In genomic region chr5:176579323-176579722, GRCh38 we compare ENCODE assay signal across 25 cellular contexts. TPM values are rescaled to one million over a fixed set of nuclear protein-coding genes. Genes with fewer than 3 reads are reported as not detected.
"Had no signal": no experiment of that assay in that cellular context is flagged by ENCODE, and none has a peak within 500 bp of the region (broad histone marks: within the 10 kb centered on the region; RNA-seq: fewer than 3 reads in every experiment).

No MANE protein-coding gene starts in this region.

- H3K27me3 ChIP-seq: Peyer's patch had no signal

- H3K4me1 ChIP-seq: Peyer's patch had no signal

- H3K4me2 ChIP-seq: SK-N-SH had no signal

- H3K4me3 ChIP-seq: PC-9, Peyer's patch had no signal

- H3K27ac ChIP-seq: PC-9, Peyer's patch had no signal

- H3K9ac ChIP-seq: SK-N-SH had no signal

- H2AFZ ChIP-seq: PC-9 had no signal

- DNase-seq: Karpas-422; KG1; MV-4-11; NCI-H1048; NCI-H1105; NCI-H1417; NCI-H146; NCI-H1694 treated with DMSO at 0.1 percent for 48 hours; NCI-H1930; NCI-H2081; NCI-H2107; NCI-H2227 treated with DMSO at 0.1 percent for 48 hours; NCI-H524; NCI-H526 treated with DMSO at 0.1 percent for 48 hours; NCI-H748 treated with DMSO at 0.1 percent for 48 hours; NK-92 treated with Interleukin-12 subunit alpha and Interleukin-12 subunit beta, amount 100 ng/mL, for 24 hours; PC-9; Peyer's patch; RPMI8226; SHP77; SK-N-SH; SW 1271 had no signal

- H3K9me3 ChIP-seq: Peyer's patch, SK-N-SH had no signal

RNA-seq across cellular contexts. Expression of gene CDHR2, which starts 30.2 kb away (rescaled TPM):
- total RNA-seq: NCI-H460, PC-9, SK-MEL-5 had no signal
- polyA plus RNA-seq: SK-N-SH had no signal

RNA-seq across cellular contexts. Expression of gene SNCB, which starts 51.0 kb away (rescaled TPM):
- total RNA-seq: HT-29, PC-9, Peyer's patch had no signal

RNA-seq across cellular contexts. Expression of gene EIF4E1B, which starts 51.2 kb away (rescaled TPM):
- total RNA-seq: HT-29, NCI-H460, PC-9, Peyer's patch, SK-MEL-5 had no signal
- polyA plus RNA-seq: SK-N-SH had no signal
